Comparison of ENCODE assay signal across 23 cellular contexts in genomic region chr2:207831569-207832248, GRCh38.
DNase-seq lines count a peak whose midpoint lies in the region; ATAC-seq, FAIRE-seq and TF ChIP-seq lines count a peak whose summit lies in the region.
"Had no signal": no experiment of that assay in that cellular context is flagged by ENCODE, and none has a peak within 500 bp of the region (broad histone marks: within the 10 kb centered on the region; RNA-seq: fewer than 3 reads in every experiment).

No MANE protein-coding gene starts in this region.

- no peaks in the 10 kb centered on the region for H3K27me3 ChIP-seq in Caco-2 (replicated peaks; ENCODE audit: control insufficient read depth, insufficient read depth, low read length)
- no peaks in the 10 kb centered on the region for H3K27me3 ChIP-seq in colonic mucosa
- H3K27me3 ChIP-seq in HepG2 (ENCODE audit: control insufficient read depth in 1 of 2, insufficient read depth in 2 of 2, low read length in 2 of 2) = no peaks in the 10 kb centered on the region

- no peak for FAIRE-seq in HepG2 (lab: Jason Lieb, UNC)

- H3K4me3 ChIP-seq in Caco-2 (ENCODE audit: low read depth, low read length) (no peak overlapping the region), colonic mucosa (no peak overlapping the region), HepG2 (replicated peaks in 1 of 3; ENCODE audit: insufficient read depth in 1 of 3, low read depth in 2 of 3, low read length in 3 of 3) (no peak overlapping the region)
- H3K4me3 ChIP-seq: GM23338 had no signal

- no TSS peak for BruUV-seq in Caco-2 (replicated peaks; lab: Mats Ljungman, UMichigan)
- no TSS peak for BruUV-seq in HepG2 (replicated peaks; lab: Mats Ljungman, UMichigan)

- H3K9me3 Mint-ChIP-seq in Caco-2 (ENCODE audit: unreplicated experiment) (no peaks in the 10 kb centered on the region), progenitor cell of endocrine pancreas (ENCODE audit: low read depth) (no peaks in the 10 kb centered on the region)
- H3K9me3 Mint-ChIP-seq: GM23338 had no signal

- no peak for TF ChIP-seq RAD21 in HepG2 (CRISPR knock-in tag; IDR thresholded peaks at IDR 0.05)

- H3K27ac ChIP-seq in colonic mucosa (peak overlapping the region; percentile 76), HepG2 (ENCODE audit: extremely low read length, insufficient read depth, low read length) (peak overlapping the region; percentile 91)
- H3K27ac ChIP-seq: 22Rv1, C4-2B, RWPE1 had no signal

- in situ Hi-C loops in HepG2 (cut with HindIII; ENCODE audit: extremely low pct_ligation_motif_present, low pct_unique_long_range_greater_than_20kb) = no loop called here

- TF ChIP-seq CTCF in Caco-2 (IDR thresholded peaks at IDR 0.05; ENCODE audit: insufficient read depth in 1 of 2, low read depth in 1 of 2, low read length in 1 of 2, severe bottlenecking in 1 of 2, unreplicated experiment in 1 of 2) (no peak), colonic mucosa (IDR thresholded peaks at IDR 0.05) (no peak), HepG2 (CRISPR knock-in tag; IDR thresholded peaks at IDR 0.05) (no peak), progenitor cell of endocrine pancreas (IDR thresholded peaks at IDR 0.05; ENCODE audit: unreplicated experiment) (no peak)

- 0 out of 2 replicates have a peak, but pooled peaks cover 1% of the 10 kb centered on the region for H3K36me3 ChIP-seq in Caco-2 (ENCODE audit: control insufficient read depth, insufficient read depth, low read length)
- H3K36me3 ChIP-seq in colonic mucosa = no peaks in the 10 kb centered on the region
- H3K36me3 ChIP-seq in HepG2 (replicated peaks in 1 of 2; ENCODE audit: control insufficient read depth in 1 of 2, insufficient read depth in 2 of 2, low read length in 2 of 2) = no peaks in the 10 kb centered on the region

- WGBS in HepG2 (ENCODE audit: low lambda C conversion rate) = 97% methylated on average over 8 of the region's 8 CpGs

- H3K4me1 Mint-ChIP-seq in Caco-2 (ENCODE audit: low read depth, unreplicated experiment) (peaks cover 53% of the 10 kb centered on the region), progenitor cell of endocrine pancreas (ENCODE audit: low read depth) (peaks cover 49% of the 10 kb centered on the region)

- DNase-seq in Caco-2 (peak; percentile 82 to 92), colonic mucosa (peak; percentile 65), HepG2 (ENCODE audit: low spot score) (no peak), progenitor cell of endocrine pancreas (ENCODE audit: low spot score, unreplicated experiment) (no peak), NCI-H774 (lab: John Stamatoyannopoulos, UW) (no peak)
- DNase-seq in stimulated activated CD4-positive, alpha-beta T cell treated with anti-CD3 and anti-CD28 coated beads, Interleukin-2, amount 100 ng/mL, for 24 hours = no peak
- DNase-seq: AML-193, DMS153, GDM1, KBM-7, NCI-H1105, NCI-H187, NCI-H345, NCI-H524 treated with DMSO at 0.1 percent for 48 hours, PC-3, SIG-M5 had no signal

- H3K9me3 ChIP-seq in Caco-2 (no peaks in the 10 kb centered on the region), colonic mucosa (no peaks in the 10 kb centered on the region), HepG2 (ENCODE audit: low read length) (no peaks in the 10 kb centered on the region)

- ATAC-seq in HepG2 (no peak), GM21576 (IDR thresholded peaks at IDR 0.05; ENCODE audit: unreplicated experiment) (no peak), HG03025 (IDR thresholded peaks at IDR 0.05; ENCODE audit: low FRiP score, unreplicated experiment) (no peak)
- ATAC-seq: HCT116, PC-3 had no signal

- H3K9ac ChIP-seq in colonic mucosa (ENCODE audit: low read depth in 2 of 2, low read length in 2 of 2) (peak overlapping the region in 1 of 2 donors; percentile 65), HepG2 (ENCODE audit: insufficient read depth, low read depth, low read length) (no peak overlapping the region)

- no peak overlapping the region for H3K4me3 Mint-ChIP-seq in Caco-2 (ENCODE audit: unreplicated experiment)
- no peak overlapping the region for H3K4me3 Mint-ChIP-seq in progenitor cell of endocrine pancreas (ENCODE audit: low read depth)
- H3K4me3 Mint-ChIP-seq: GM23338 had no signal

- no peaks in the 10 kb centered on the region for H3K79me2 ChIP-seq in HepG2 (ENCODE audit: insufficient read depth, low read length)

- H2AFZ ChIP-seq in HepG2 (ENCODE audit: low read length) = no peak overlapping the region
- H2AFZ ChIP-seq: GM23338 had no signal

- no peaks in the 10 kb centered on the region for H4K20me1 ChIP-seq in HepG2 (ENCODE audit: insufficient read depth, low read length)

- POLR2A ChIA-PET in Caco-2 (lab: Charles Lee) (interaction anchor here (0.5 kb wide), 1 partner anchor 12 kb away, joined by 3 read pairs; no protein-coding TSS in a partner anchor), HepG2 (lab: Yijun Ruan, JAX) (interaction anchor here (1.3 to 10.2 kb wide), 8 partner anchors 12 to 94 kb away, joined by 3 to 303 read pairs (median 34); no protein-coding TSS in a partner anchor)

- TF ChIP-seq EP300 in HepG2 (IDR thresholded peaks at IDR 0.05; ENCODE audit: low read depth in 2 of 2, low read length in 2 of 2) (no peak), HepG2 (CRISPR knock-in tag; IDR thresholded peaks at IDR 0.05; ENCODE audit: borderline replicate concordance) (no peak)

- TF ChIP-seq POLR2A in HepG2 (IDR thresholded peaks at IDR 0.05; ENCODE audit: insufficient read depth in 1 of 2, low read depth in 2 of 2, low read length in 2 of 2) = no peak

- H3K27me3 Mint-ChIP-seq in Caco-2 (ENCODE audit: insufficient read depth, unreplicated experiment) = no peaks in the 10 kb centered on the region
- no peaks in the 10 kb centered on the region for H3K27me3 Mint-ChIP-seq in progenitor cell of endocrine pancreas

- no peak overlapping the region for H3K4me2 ChIP-seq in HepG2 (ENCODE audit: low read depth, low read length)
- H3K4me2 ChIP-seq: GM23338 had no signal

- CTCF ChIA-PET in Caco-2 (lab: Charles Lee) (interaction anchor here (1.0 to 1.8 kb wide), 5 partner anchors 16 to 209 kb away, joined by 3 to 5 read pairs (median 4); partner anchors contain the start of genes FZD5 and METTL21A), HepG2 (lab: Yijun Ruan, JAX; ENCODE audit: low intra/inter-chr PET ratio, low total read pairs) (no interaction called here)

- intact Hi-C loops in Caco-2 (cut with micrococcal nuclease; ENCODE audit: unreplicated experiment) = loop anchor here (1.0 to 5.0 kb wide), 5 partner anchors 11 to 199 kb away; no protein-coding TSS in a partner anchor
- intact Hi-C loops in colonic mucosa (cut with DNase I) = loop anchor here (5.0 kb wide), 1 partner anchor 64 kb away; the partner anchor contains the start of gene FZD5
- intact Hi-C loops in HepG2 (cut with micrococcal nuclease; ENCODE audit: unreplicated experiment) = no loop called here

- H3K36me3 Mint-ChIP-seq in Caco-2 (ENCODE audit: insufficient read depth, unreplicated experiment) (peaks cover 16% of the 10 kb centered on the region), progenitor cell of endocrine pancreas (ENCODE audit: insufficient read depth) (peaks cover 7% of the 10 kb centered on the region)

- H3K27ac Mint-ChIP-seq in Caco-2 (ENCODE audit: unreplicated experiment) (peak overlapping the region; percentile 62), progenitor cell of endocrine pancreas (peak overlapping the region; percentile 93)
- H3K27ac Mint-ChIP-seq: GM23338 had no signal

- H3K4me1 ChIP-seq in Caco-2 (peaks cover 59% of the 10 kb centered on the region), colonic mucosa (peaks cover 7% of the 10 kb centered on the region), HepG2 (ENCODE audit: insufficient read depth, low read length) (peaks cover 92% of the 10 kb centered on the region)

TF ChIP-seq in HepG2, 621 proteins besides CTCF, POLR2A, EP300 and RAD21:
- TF ChIP-seq FOXO4 (CRISPR knock-in tag; conservative IDR thresholded peaks at IDR 0.05) = 0 out of 2 replicates have a peak, but pooled peaks have one; percentile 22
- no peak for TF ChIP-seq YY1 (IDR thresholded peaks at IDR 0.05; ENCODE audit: insufficient read depth, insufficient replicate concordance, low read depth, low read length)
- no peak for TF ChIP-seq ZNF138 (CRISPR knock-in tag; IDR thresholded peaks at IDR 0.05; ENCODE audit: low read depth)
- no peak for TF ChIP-seq ADNP (CRISPR knock-in tag; IDR thresholded peaks at IDR 0.05)

Comparison
In these comparisons a context has a peak if more than half of its experiments do, and no peak if none do; other contexts are left out.
1. DNase-seq: peak in Caco-2 (2 of 2) and colonic mucosa (single experiment); none in HepG2 (single experiment), progenitor cell of endocrine pancreas (single experiment), NCI-H774 (single experiment) and stimulated activated CD4-positive, alpha-beta T cell treated with anti-CD3 and anti-CD28 coated beads, Interleukin-2, amount 100 ng/mL, for 24 hours (0 of 2).